17 cellular contexts compared by ENCODE assay signal in genomic region chr6:14146459-14147096, GRCh38.
"Had no signal": no experiment of that assay in that cellular context is flagged by ENCODE, and none has a peak within 500 bp of the region (broad histone marks: within the 10 kb centered on the region; RNA-seq: fewer than 3 reads in every experiment).

No MANE protein-coding gene starts in this region.

- H3K27ac Mint-ChIP-seq: activated CD4-positive, alpha-beta memory T cell treated with anti-CD3 and anti-CD28 coated beads, Interleukin-2, amount 10 ng/mL, durations not matched to agents 7 days and 5 days; activated CD4-positive, alpha-beta T cell treated with anti-CD3 and anti-CD28 coated beads for 36 hours; activated naive CD8-positive, alpha-beta T cell treated with anti-CD3 and anti-CD28 coated beads, Interleukin-2, amount 10 ng/mL, durations not matched to agents 7 days and 5 days; activated T-cell treated with anti-CD3 and anti-CD28 coated beads, Interleukin-2, amount 50 U/mL, for 72 hours; naive thymus-derived CD8-positive, alpha-beta T cell; stimulated activated naive CD8-positive, alpha-beta T cell treated with anti-CD3 and anti-CD28 coated beads, Interleukin-15, Interleukin-2, amounts not matched to agents 100 ng/mL and 50 ng/mL, for 24 hours had no signal

- H3K36me3 Mint-ChIP-seq: activated naive CD8-positive, alpha-beta T cell treated with anti-CD3 and anti-CD28 coated beads, Interleukin-2, amount 10 ng/mL, durations not matched to agents 7 days and 5 days; naive thymus-derived CD8-positive, alpha-beta T cell had no signal

- H3K4me3 Mint-ChIP-seq: activated CD4-positive, alpha-beta memory T cell treated with anti-CD3 and anti-CD28 coated beads, Interleukin-2, amount 10 ng/mL, durations not matched to agents 7 days and 5 days; activated CD4-positive, alpha-beta T cell treated with anti-CD3 and anti-CD28 coated beads for 36 hours; activated naive CD8-positive, alpha-beta T cell treated with anti-CD3 and anti-CD28 coated beads, Interleukin-2, amount 10 ng/mL, durations not matched to agents 7 days and 5 days; activated T-cell treated with anti-CD3 and anti-CD28 coated beads, Interleukin-2, amount 50 U/mL, for 72 hours; naive thymus-derived CD8-positive, alpha-beta T cell; stimulated activated naive CD8-positive, alpha-beta T cell treated with anti-CD3 and anti-CD28 coated beads, Interleukin-15, Interleukin-2, amounts not matched to agents 100 ng/mL and 50 ng/mL, for 24 hours had no signal

- H3K9me3 Mint-ChIP-seq: activated CD4-positive, alpha-beta memory T cell treated with anti-CD3 and anti-CD28 coated beads, Interleukin-2, amount 10 ng/mL, durations not matched to agents 7 days and 5 days; activated naive CD8-positive, alpha-beta T cell treated with anti-CD3 and anti-CD28 coated beads, Interleukin-2, amount 10 ng/mL, durations not matched to agents 7 days and 5 days; activated T-cell treated with anti-CD3 and anti-CD28 coated beads, Interleukin-2, amount 50 U/mL, for 72 hours; naive thymus-derived CD8-positive, alpha-beta T cell; stimulated activated naive CD8-positive, alpha-beta T cell treated with anti-CD3 and anti-CD28 coated beads, Interleukin-15, Interleukin-2, amounts not matched to agents 100 ng/mL and 50 ng/mL, for 24 hours had no signal

- DNase-seq: activated CD4-positive, alpha-beta memory T cell treated with anti-CD3 and anti-CD28 coated beads, Interleukin-2, amount 10 ng/mL, durations not matched to agents 7 days and 5 days; activated CD4-positive, alpha-beta T cell treated with anti-CD3 and anti-CD28 coated beads for 36 hours; activated CD8-positive, alpha-beta memory T cell treated with anti-CD3 and anti-CD28 coated beads, Interleukin-2, amount 50 U/mL, for 4 hours; activated gamma-delta T cell treated with Interleukin-2 at 50 U/mL for 16 hours; activated naive CD8-positive, alpha-beta T cell treated with anti-CD3 and anti-CD28 coated beads, Interleukin-2, amount 10 ng/mL, durations not matched to agents 7 days and 5 days; activated T-cell treated with anti-CD3 and anti-CD28 coated beads, Interleukin-2, amount 50 U/mL, for 72 hours; anterior cingulate cortex; esophagus squamous epithelium; foreskin fibroblast; head of caudate nucleus; left colon; mucosa of descending colon; naive thymus-derived CD8-positive, alpha-beta T cell; ovary; stimulated activated CD4-positive, alpha-beta T cell treated with anti-CD3 and anti-CD28 coated beads, Interleukin-15, amount 100 ng/mL, for 24 hours; stimulated activated CD4-positive, alpha-beta T cell treated with anti-CD3 and anti-CD28 coated beads, Interleukin-4, amount 100 ng/mL, for 24 hours had no signal

- H3K27me3 Mint-ChIP-seq: activated CD4-positive, alpha-beta memory T cell treated with anti-CD3 and anti-CD28 coated beads, Interleukin-2, amount 10 ng/mL, durations not matched to agents 7 days and 5 days; activated CD4-positive, alpha-beta T cell treated with anti-CD3 and anti-CD28 coated beads for 36 hours; activated naive CD8-positive, alpha-beta T cell treated with anti-CD3 and anti-CD28 coated beads, Interleukin-2, amount 10 ng/mL, durations not matched to agents 7 days and 5 days; naive thymus-derived CD8-positive, alpha-beta T cell; stimulated activated naive CD8-positive, alpha-beta T cell treated with anti-CD3 and anti-CD28 coated beads, Interleukin-15, Interleukin-2, amounts not matched to agents 100 ng/mL and 50 ng/mL, for 24 hours had no signal
